ENCODE assay signal across 22 cellular contexts in the genomic region with DNA sequence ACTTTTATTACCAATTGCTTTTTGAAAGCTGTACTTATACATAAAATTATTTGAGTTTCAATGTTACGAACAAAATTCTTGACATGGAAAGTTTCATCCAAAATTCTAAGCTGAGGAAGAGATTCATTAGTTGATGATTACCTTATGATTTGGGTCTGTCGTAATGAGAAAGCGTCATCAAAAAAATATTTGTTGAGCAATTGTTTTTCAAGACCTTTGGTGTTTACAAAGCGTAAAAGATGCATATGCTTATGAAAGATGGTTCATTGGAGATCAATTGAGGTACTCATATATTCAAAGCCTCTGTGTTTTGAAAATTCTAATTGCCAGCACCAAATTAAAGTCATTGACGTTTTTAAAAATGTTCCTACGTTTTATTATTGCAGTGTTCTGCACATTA.
"Had no signal": no experiment of that assay in that cellular context is flagged by ENCODE, and none has a peak within 500 bp of the region (broad histone marks: within the 10 kb centered on the region; RNA-seq: fewer than 3 reads in every experiment).

No MANE protein-coding gene starts in this region.

- H3K36me3 ChIP-seq: MG63, SJSA1 had no signal

- H3K4me3 ChIP-seq: MG63, SJSA1, SK-N-MC had no signal

- H3K9me3 ChIP-seq: MG63, SJSA1 had no signal

- FAIRE-seq: RCC 7860 had no signal

- DNase-seq: IMR-90, Karpas-422, KG1, MG63, NCI-H1092, NCI-H1105 treated with DMSO at 0.1 percent for 48 hours, NCI-H1417 treated with DMSO at 0.1 percent for 48 hours, NCI-H146, NCI-H1694 treated with DMSO at 0.1 percent for 48 hours, NCI-H1930, NCI-H2081, NCI-H2107, NCI-H2227 treated with DMSO at 0.1 percent for 48 hours, NCI-H524, NCI-H526 treated with DMSO at 0.1 percent for 48 hours, NCI-H748 treated with DMSO at 0.1 percent for 48 hours, Right ventricle myocardium superior, RPMI8226, SIG-M5 had no signal

- H3K27me3 ChIP-seq: MG63 had no signal

- H3K27ac ChIP-seq: SJSA1, SK-N-MC had no signal
